Comparison of ENCODE assay signal across 8 cellular contexts in the genomic region with DNA sequence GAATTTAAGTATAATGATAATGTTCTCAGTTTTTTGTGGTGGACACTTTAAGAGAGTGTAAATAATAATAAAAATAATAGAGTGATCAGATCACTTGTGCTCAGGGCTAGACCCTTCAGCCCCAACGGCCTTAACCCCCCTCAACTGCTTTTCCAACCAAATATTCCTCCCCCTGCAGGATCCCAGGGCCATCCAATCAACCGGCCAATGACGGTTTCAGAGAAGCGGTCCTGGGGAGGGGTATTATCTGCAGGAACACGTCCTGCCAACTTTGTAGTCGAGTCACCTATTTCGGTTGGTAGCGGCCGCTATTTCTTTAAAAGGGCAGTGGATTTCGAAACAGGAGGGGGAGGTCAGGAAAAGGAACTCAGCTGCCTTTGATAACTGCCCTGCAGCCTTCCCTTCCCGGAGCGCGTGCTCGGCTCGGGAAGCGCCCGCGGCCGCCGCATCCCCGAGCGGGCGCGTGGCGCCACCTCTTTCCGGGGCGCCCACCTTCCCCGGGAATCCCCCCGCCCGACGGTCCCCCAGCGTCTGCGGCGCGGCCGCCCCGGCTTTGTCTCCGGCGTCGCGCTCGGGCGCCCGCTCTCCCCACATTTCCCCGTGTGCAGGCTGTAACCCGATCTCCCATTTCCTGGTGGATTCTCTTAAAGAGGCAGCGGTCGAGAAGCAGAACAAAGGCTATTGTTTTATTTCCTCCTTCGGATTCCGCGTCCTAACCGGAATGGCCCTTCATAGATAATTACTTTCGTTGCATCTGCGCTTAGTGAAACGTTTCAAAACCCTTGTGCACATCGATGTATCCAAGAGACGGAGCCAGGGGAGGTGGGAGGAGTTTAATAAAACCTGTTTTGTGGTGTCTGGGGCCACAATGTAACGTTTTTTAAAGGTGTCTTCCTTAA. TPM values are rescaled to one million over a fixed set of nuclear protein-coding genes. Genes with fewer than 3 reads are reported as not detected.
DNase-seq lines count a peak whose midpoint lies in the region; ATAC-seq, FAIRE-seq and TF ChIP-seq lines count a peak whose summit lies in the region.

No MANE protein-coding gene starts in this region.

- peak overlapping the region; percentile 97 for H3K4me3 ChIP-seq in CD8-positive, alpha-beta memory T cell (ENCODE audit: low read length)
- H3K4me3 ChIP-seq in H1 (ENCODE audit: extremely low read depth in 1 of 4, insufficient read depth in 2 of 4, low read depth in 3 of 4, low read length in 4 of 4) (peak overlapping the region; percentile 58 to 98 (median 76)), mesenchymal stem cell (ENCODE audit: insufficient read depth in 1 of 2, low read depth in 1 of 2, low read length in 2 of 2) (peak overlapping the region; percentile 63 to 81)

- H3K27me3 ChIP-seq in CD8-positive, alpha-beta memory T cell (ENCODE audit: insufficient read depth, low read length, poor library complexity, severe bottlenecking) = no peaks in the 10 kb centered on the region
- H3K27me3 ChIP-seq in H1 (replicated peaks in 1 of 4; ENCODE audit: control insufficient read depth in 3 of 4, extremely low read depth in 1 of 4, insufficient read depth in 3 of 4, low read length in 3 of 4) (no peaks in the 10 kb centered on the region), mesenchymal stem cell (ENCODE audit: control insufficient read depth in 1 of 2, insufficient read depth in 1 of 2, low read length in 2 of 2) (no peaks in the 10 kb centered on the region)

- H4K8ac ChIP-seq in H1 (ENCODE audit: extremely low read depth, insufficient read depth, low read length) = peak overlapping the region; percentile 84; the same call in 1 of the 2 replicates
- H4K8ac ChIP-seq in mesenchymal stem cell (ENCODE audit: low read length) = peak overlapping the region; percentile 72

- H3K27ac Mint-ChIP-seq in CD8-positive, alpha-beta memory T cell = peak overlapping the region; percentile 89 to 98 (median 96)

- peak overlapping the region; percentile 95 for H3K18ac ChIP-seq in H1 (ENCODE audit: extremely low read depth, low read length)
- peak overlapping the region; percentile 67 to 74 for H3K18ac ChIP-seq in mesenchymal stem cell (ENCODE audit: low read depth in 1 of 2, low read length in 2 of 2)

- H2BK120ac ChIP-seq in H1 (replicated peaks; ENCODE audit: low read depth, low read length) = peak overlapping the region; percentile 47
- peak overlapping the region; percentile 99 for H2BK120ac ChIP-seq in mesenchymal stem cell (ENCODE audit: low read depth, low read length)

- H3K79me1 ChIP-seq in H1 (ENCODE audit: low read depth, low read length) (peaks cover 8% of the 10 kb centered on the region), mesenchymal stem cell (replicated peaks; ENCODE audit: low read length, poor library complexity, severe bottlenecking) (no peaks in the 10 kb centered on the region)

- peak overlapping the region; percentile 83 for H4K5ac ChIP-seq in H1 (ENCODE audit: insufficient read length, low read depth, low read length)

- H3K79me2 ChIP-seq in H1 (ENCODE audit: control insufficient read depth in 1 of 2, insufficient read depth in 2 of 2, low read length in 2 of 2) = peaks cover 14 to 34% of the 10 kb centered on the region in 2 experiments

- peaks cover 0 to 17% (median 0%) of the 10 kb centered on the region in 3 donors for H3K36me3 Mint-ChIP-seq in CD8-positive, alpha-beta memory T cell

- no peak overlapping the region for H2BK15ac ChIP-seq in H1 (ENCODE audit: low read length)
- H2BK15ac ChIP-seq in mesenchymal stem cell (ENCODE audit: low read depth, poor library complexity, severe bottlenecking) = peak overlapping the region; percentile 97

- H2AK5ac ChIP-seq in H1 (ENCODE audit: low read depth, low read length) = no peak overlapping the region
- H2AK5ac ChIP-seq in mesenchymal stem cell (ENCODE audit: low read length, severe bottlenecking) = peak overlapping the region; percentile 83

- no peaks in the 10 kb centered on the region for H3K36me3 ChIP-seq in CD8-positive, alpha-beta memory T cell (ENCODE audit: insufficient read depth, low read length)
- H3K36me3 ChIP-seq in H1 (ENCODE audit: control insufficient read depth in 2 of 4, insufficient read depth in 4 of 4, low read length in 3 of 4) (no peaks in the 10 kb centered on the region), mesenchymal stem cell (ENCODE audit: control insufficient read depth in 1 of 2, insufficient read depth in 2 of 2, low read depth in 1 of 2, low read length in 2 of 2) (no peaks in the 10 kb centered on the region)

- peak overlapping the region; percentile 79 for H3K27ac ChIP-seq in CD8-positive, alpha-beta memory T cell (ENCODE audit: low read depth, low read length)
- H3K27ac ChIP-seq in H1 (ENCODE audit: low read depth, low read length) = peak overlapping the region; percentile 46; the same call in 1 of the 2 replicates
- H3K27ac ChIP-seq in mesenchymal stem cell (ENCODE audit: low read length, poor library complexity, severe bottlenecking) = peak overlapping the region; percentile 99

- H3K23ac ChIP-seq in H1 (ENCODE audit: insufficient read length) (no peak overlapping the region), mesenchymal stem cell (ENCODE audit: low read length in 2 of 2) (no peak overlapping the region)

- peak overlapping the region; percentile 97; the same call in 1 of the 2 replicates for H2BK12ac ChIP-seq in H1 (ENCODE audit: low read depth, low read length)
- no peak overlapping the region for H2BK12ac ChIP-seq in mesenchymal stem cell (ENCODE audit: low read length in 2 of 2)

- H3K4ac ChIP-seq in H1 (replicated peaks; ENCODE audit: insufficient read length, low read depth, low read length) (peak overlapping the region; percentile 55), mesenchymal stem cell (ENCODE audit: low read depth in 1 of 2, low read length in 2 of 2) (peak overlapping the region; percentile 62 to 70)

- 3% methylated on average over 42 of the region's 58 CpGs; no CpG with 5 or more reads in 1 of the 2 experiments for WGBS in H1 (ENCODE audit: extremely low coverage in 1 of 2, insufficient coverage in 1 of 2, insufficient read length in 1 of 2, insufficient replicate concordance in 2 of 2, low coverage in 1 of 2, low lambda C conversion rate in 2 of 2, missing lambda C conversion rate in 1 of 2), 2 experiments
- under 1% methylated on average over 58 of the region's 58 CpGs for WGBS in mesenchymal stem cell

- TF ChIP-seq POLR2A in H1 (IDR thresholded peaks at IDR 0.05; ENCODE audit: control extremely low read depth in 1 of 2, low read depth in 2 of 2, low read length in 2 of 2) = peak in 1 of 2 experiments; percentile 35; a peak in 1 of 3 replicates

- TF ChIP-seq EP300 in H1 (IDR thresholded peaks at IDR 0.05; ENCODE audit: borderline replicate concordance in 1 of 2, low read depth in 2 of 2, low read length in 2 of 2) = peak in 1 of 2 experiments; percentile 95; a peak in 1 of 3 replicates

- H3K9ac ChIP-seq in H1 (replicated peaks in 1 of 4; ENCODE audit: extremely low read depth in 1 of 4, low read depth in 3 of 4, low read length in 3 of 4) (peak overlapping the region in 3 of 4 experiments; percentile 52 to 81 (median 59); a peak in 6 of 7 replicates), mesenchymal stem cell (ENCODE audit: low read length) (peak overlapping the region; percentile 91)

- peak overlapping the region; percentile 91 to 99 (median 97) for H3K4me3 Mint-ChIP-seq in CD8-positive, alpha-beta memory T cell

- 0 out of 4 replicates have a peak, but pooled peaks of 1 of the 2 experiments have one; percentile 16 for TF ChIP-seq RAD21 in H1 (IDR thresholded peaks at IDR 0.05 in 1 of 2, conservative IDR thresholded peaks at IDR 0.05 in 1 of 2; ENCODE audit: low read depth in 2 of 2, low read length in 2 of 2)

- POLR2A ChIA-PET in CD8-positive, alpha-beta memory T cell (lab: Charles Lee) = interaction anchor here (0.7 to 1.9 kb wide), 4 partner anchors 20 to 384 kb away, joined by 3 to 7 read pairs (median 4); no protein-coding TSS in a partner anchor
- POLR2A ChIA-PET in H1 (lab: Charles Lee; ENCODE audit: partially characterized antibody) = interaction anchor here (0.8 to 2.3 kb wide), 9 partner anchors 17 to 126 kb away, joined by 3 to 9 read pairs (median 4); no protein-coding TSS in a partner anchor

- peak overlapping the region; percentile 12 for H4K91ac ChIP-seq in H1 (replicated peaks; ENCODE audit: insufficient read length, low read length)
- H4K91ac ChIP-seq in mesenchymal stem cell (ENCODE audit: low read length) = peak overlapping the region; percentile 73

- H3K9me3 Mint-ChIP-seq in CD8-positive, alpha-beta memory T cell = no peaks in the 10 kb centered on the region

- FAIRE-seq in H1 (lab: Jason Lieb, UNC) = no peak

- H4K20me1 ChIP-seq in H1 (replicated peaks in 1 of 2; ENCODE audit: control insufficient read depth in 1 of 2, insufficient read depth in 2 of 2, low read length in 2 of 2) = no peaks in the 10 kb centered on the region

- H3K4me1 ChIP-seq in CD8-positive, alpha-beta memory T cell (ENCODE audit: insufficient read depth, low read length) = peaks cover 24% of the 10 kb centered on the region
- H3K4me1 ChIP-seq in H1 (replicated peaks in 1 of 4; ENCODE audit: control insufficient read depth in 3 of 4, insufficient read depth in 4 of 4, low read length in 3 of 4) = peaks cover 3 to 20% (median 10%) of the 10 kb centered on the region in 4 experiments
- peaks cover 7% of the 10 kb centered on the region for H3K4me1 ChIP-seq in mesenchymal stem cell (ENCODE audit: control insufficient read depth, insufficient read depth, low read depth, low read length)

- H3K4me1 Mint-ChIP-seq in CD8-positive, alpha-beta memory T cell = peaks cover 31 to 38% (median 33%) of the 10 kb centered on the region in 3 donors

- no peaks in the 10 kb centered on the region for H3K27me3 Mint-ChIP-seq in CD8-positive, alpha-beta memory T cell

- peak; percentile 28 for ATAC-seq in GM19452 (IDR thresholded peaks at IDR 0.05; ENCODE audit: unreplicated experiment)

- no peaks in the 10 kb centered on the region for H3K9me3 ChIP-seq in CD8-positive, alpha-beta memory T cell (ENCODE audit: low read length)
- H3K9me3 ChIP-seq in H1 (ENCODE audit: insufficient read depth in 2 of 2, low read depth in 1 of 2, low read length in 1 of 2) (no peaks in the 10 kb centered on the region), mesenchymal stem cell (ENCODE audit: control insufficient read depth, low read length) (peaks cover 14% of the 10 kb centered on the region)

- H3K23me2 ChIP-seq in H1 (ENCODE audit: low read depth, low read length) = peaks cover 6% of the 10 kb centered on the region

- H2BK5ac ChIP-seq in H1 (ENCODE audit: low read depth, low read length) (peak overlapping the region; percentile 89), mesenchymal stem cell (ENCODE audit: low read depth, low read length, poor library complexity, severe bottlenecking) (peak overlapping the region; percentile 98)

- H3K14ac ChIP-seq in H1 (ENCODE audit: insufficient read length) = no peak overlapping the region
- peak overlapping the region; percentile 28 to 57 for H3K14ac ChIP-seq in mesenchymal stem cell (ENCODE audit: low read length in 2 of 2)

- no peak overlapping the region; the same call in 1 of the 2 replicates for H2AFZ ChIP-seq in H1 (ENCODE audit: low read length)
- H2AFZ ChIP-seq in mesenchymal stem cell (ENCODE audit: low read depth, low read length) = peak overlapping the region; percentile 27

- 0 out of 4 replicates have a peak, but pooled peaks of 1 of the 3 experiments have one; percentile 5 for TF ChIP-seq CTCF in H1 (IDR thresholded peaks at IDR 0.05; ENCODE audit: control extremely low read depth in 1 of 3, insufficient read depth in 1 of 3, low read depth in 1 of 3, low read length in 3 of 3)

- H2BK20ac ChIP-seq in H1 (ENCODE audit: low read length) = 0 out of 2 replicates have a peak overlapping the region, but pooled peaks have one; percentile 16

- H3K4me2 ChIP-seq in H1 (ENCODE audit: insufficient read depth in 1 of 2, low read depth in 2 of 2, low read length in 2 of 2) (peak overlapping the region; percentile 77 to 83), mesenchymal stem cell (ENCODE audit: low read length, poor library complexity, severe bottlenecking) (peak overlapping the region; percentile 70)

- CTCF ChIA-PET in CD8-positive, alpha-beta memory T cell (lab: Charles Lee) = interaction anchor here (1.2 kb wide), 1 partner anchor 103 kb away, joined by 4 read pairs; no protein-coding TSS in a partner anchor
- CTCF ChIA-PET in H1 (lab: Charles Lee; ENCODE audit: partially characterized antibody) = no interaction called here

- H3K56ac ChIP-seq in H1 (replicated peaks; ENCODE audit: insufficient read length, low read depth, low read length) = no peak overlapping the region

- DNase-seq in CD8-positive, alpha-beta memory T cell = peak; percentile 54 to 76 (median 71)
- DNase-seq in HK-2 (ENCODE audit: unreplicated experiment) (peak; percentile 80), NCI-H82 treated with DMSO at 0.1 percent for 48 hours (lab: John Stamatoyannopoulos, UW; ENCODE audit: unreplicated experiment) (peak; percentile 60), H1 (ENCODE audit: low read depth in 1 of 2, low spot score in 2 of 2) (peak; percentile 39 to 79), mesenchymal stem cell (peak; percentile 88)
- peak; percentile 41 to 42 for DNase-seq in activated CD8-positive, alpha-beta memory T cell treated with anti-CD3 and anti-CD28 coated beads for 4 hours (ENCODE audit: low read depth in 2 of 2)
- peak; percentile 34 for DNase-seq in stimulated activated CD8-positive, alpha-beta memory T cell treated with anti-CD3 and anti-CD28 coated beads, Interleukin-15, amount 100 ng/mL, for 24 hours (ENCODE audit: low read depth)

RNA-seq across cellular contexts. Expression of gene ETV6, which starts 0.7 kb away (rescaled TPM):
- total RNA-seq in CD8-positive, alpha-beta memory T cell = 10 to 100 TPM; 49.3 to 51.5 TPM
- 6.0 TPM for polyA plus RNA-seq in CD8-positive, alpha-beta memory T cell
- total RNA-seq in H1 (2021; fragmentation: NEBNext Ultra II Directional; extraction: Animal tissue kit (Norgen Biotek cat#: 25700)) = 23.9 and 24.6 TPM in 2 replicates
- polyA plus RNA-seq in H1 (2011; rRNA removed) = 4.7 and 5.5 TPM in 2 replicates
- polyA plus RNA-seq in H1 (2011; cell fraction: cytosol; rRNA removed) = 4.5 TPM
- 7.4 TPM for polyA plus RNA-seq in H1 (2011; cell fraction: nucleus; rRNA removed)
- polyA plus RNA-seq in H1 (2012, experiment 1 of 2) = 6.5 to 9.8 TPM (median 8.0 TPM) in 4 replicates
- 2.1 TPM for polyA plus RNA-seq in H1 (2012, experiment 2 of 2)
- 14.5 TPM for polyA plus RNA-seq in H1 (2013, experiment 1 of 2)
- polyA plus RNA-seq in H1 (2013, experiment 2 of 2) = 14.1 TPM
- 14.5 and 14.8 TPM in 2 replicates for polyA minus RNA-seq in H1 (2011; rRNA and poly(A)+ RNA removed)
- polyA minus RNA-seq in H1 (2011; cell fraction: cytosol; rRNA and poly(A)+ RNA removed) = 9.9 TPM
- polyA minus RNA-seq in H1 (2011; cell fraction: nucleus; rRNA and poly(A)+ RNA removed) = 22.1 TPM
- polyA plus RNA-seq in mesenchymal stem cell (2013, experiment 1 of 2) = 10.9 TPM
- polyA plus RNA-seq in mesenchymal stem cell (2013, experiment 2 of 2) = 10.4 TPM

Comparison
In these comparisons a context has a peak if more than half of its experiments do, and no peak if none do; other contexts are left out.
1. Peak in every context shown above with its lines: DNase-seq, ATAC-seq, H3K4me3 ChIP-seq and H3K27ac ChIP-seq.
2. DNase-seq: peak in every context shown above with its lines; median percentile 88 in mesenchymal stem cell; 80 in HK-2; 71 in CD8-positive, alpha-beta memory T cell; 60 in NCI-H82 treated with DMSO at 0.1 percent for 48 hours; 59 in H1; 42 in activated CD8-positive, alpha-beta memory T cell treated with anti-CD3 and anti-CD28 coated beads for 4 hours; 34 in stimulated activated CD8-positive, alpha-beta memory T cell treated with anti-CD3 and anti-CD28 coated beads, Interleukin-15, amount 100 ng/mL, for 24 hours.
3. H3K27ac ChIP-seq: peak in every context shown above with its lines; median percentile 99 in mesenchymal stem cell; 79 in CD8-positive, alpha-beta memory T cell; 46 in H1.